ENCODE assay signal across 13 cellular contexts in the genomic region with DNA sequence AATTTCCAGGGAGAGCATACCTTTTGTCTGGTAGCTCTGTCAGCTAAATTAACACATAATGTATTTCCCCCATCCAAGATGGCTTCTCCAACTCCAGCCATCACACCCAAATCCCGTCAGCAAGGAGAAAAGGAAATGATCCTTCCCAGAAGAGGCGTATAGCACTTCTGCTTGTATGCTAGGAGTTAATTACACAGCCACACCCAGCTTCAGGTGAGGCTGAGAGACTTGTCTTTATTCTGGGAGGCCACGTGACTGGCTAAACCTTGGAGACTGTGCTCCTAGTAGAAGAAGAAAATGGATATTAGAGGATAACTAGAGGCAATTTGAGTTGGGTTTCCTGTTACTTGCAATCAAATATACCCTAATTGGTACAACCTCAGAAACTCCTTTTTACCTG.
"Had no signal": no experiment of that assay in that cellular context is flagged by ENCODE, and none has a peak within 500 bp of the region (broad histone marks: within the 10 kb centered on the region; RNA-seq: fewer than 3 reads in every experiment).

No MANE protein-coding gene starts in this region.

- H3K79me2 ChIP-seq: parathyroid adenoma had no signal

- H3K9ac ChIP-seq: parathyroid adenoma had no signal

- H2AFZ ChIP-seq: parathyroid adenoma had no signal

- H3K27me3 Mint-ChIP-seq: activated CD4-positive, alpha-beta memory T cell treated with anti-CD3 and anti-CD28 coated beads for 36 hours; activated CD4-positive, alpha-beta T cell treated with anti-CD3 and anti-CD28 coated beads for 36 hours; activated CD8-positive, alpha-beta memory T cell treated with anti-CD3 and anti-CD28 coated beads, Interleukin-2, amount 10 ng/mL, durations not matched to agents 7 days and 5 days had no signal

- H3K36me3 Mint-ChIP-seq: activated CD4-positive, alpha-beta memory T cell treated with anti-CD3 and anti-CD28 coated beads for 36 hours; activated CD8-positive, alpha-beta memory T cell treated with anti-CD3 and anti-CD28 coated beads, Interleukin-2, amount 10 ng/mL, durations not matched to agents 7 days and 5 days; naive thymus-derived CD8-positive, alpha-beta T cell; stimulated activated effector memory CD8-positive, alpha-beta T cell treated with anti-CD3 and anti-CD28 coated beads, Interleukin-12 subunit alpha, Interleukin-12 subunit beta, amount 100 ng/mL, for 72 hours had no signal

- H3K4me3 Mint-ChIP-seq: activated CD4-positive, alpha-beta memory T cell treated with anti-CD3 and anti-CD28 coated beads for 36 hours; activated CD4-positive, alpha-beta T cell treated with anti-CD3 and anti-CD28 coated beads for 36 hours; activated CD8-positive, alpha-beta memory T cell treated with anti-CD3 and anti-CD28 coated beads, Interleukin-2, amount 10 ng/mL, durations not matched to agents 7 days and 5 days; naive thymus-derived CD8-positive, alpha-beta T cell; stimulated activated effector memory CD8-positive, alpha-beta T cell treated with anti-CD3 and anti-CD28 coated beads, Interleukin-12 subunit alpha, Interleukin-12 subunit beta, amount 100 ng/mL, for 72 hours; T-helper 1 cell treated with Interleukin-12 subunit alpha and Interleukin-12 subunit beta and Interleukin-4 antibody, amounts not matched to agents 30 μg/mL and 1 μg/mL, for 36 hours had no signal

- H3K4me1 Mint-ChIP-seq: activated CD4-positive, alpha-beta T cell treated with anti-CD3 and anti-CD28 coated beads for 36 hours; activated CD8-positive, alpha-beta memory T cell treated with anti-CD3 and anti-CD28 coated beads, Interleukin-2, amount 10 ng/mL, durations not matched to agents 7 days and 5 days; stimulated activated effector memory CD8-positive, alpha-beta T cell treated with anti-CD3 and anti-CD28 coated beads, Interleukin-12 subunit alpha, Interleukin-12 subunit beta, amount 100 ng/mL, for 72 hours had no signal

- H3K4me1 ChIP-seq: parathyroid adenoma, tibial artery had no signal

- H3K36me3 ChIP-seq: neutrophil, tibial artery, WERI-Rb-1 had no signal

- H3K9me3 ChIP-seq: neutrophil, tibial artery had no signal

- H3K27me3 ChIP-seq: neutrophil, tibial artery had no signal

- H3K27ac ChIP-seq: neutrophil, parathyroid adenoma, tibial artery, WERI-Rb-1 had no signal

- H3K4me3 ChIP-seq: tibial artery had no signal

- DNase-seq: activated CD4-positive, alpha-beta memory T cell treated with anti-CD3 and anti-CD28 coated beads for 36 hours; activated CD4-positive, alpha-beta T cell treated with anti-CD3 and anti-CD28 coated beads for 36 hours; activated CD8-positive, alpha-beta memory T cell treated with anti-CD3 and anti-CD28 coated beads, Interleukin-2, amount 10 ng/mL, durations not matched to agents 7 days and 5 days; activated naive CD4-positive, alpha-beta T cell treated with anti-CD3 and anti-CD28 coated beads, Interleukin-2, amount 50 U/mL, for 16 hours; activated T-cell treated with anti-CD3 and anti-CD28 coated beads, Interleukin-2, amount 50 U/mL, for 1 hour; kidney; naive thymus-derived CD8-positive, alpha-beta T cell; tibial artery; WERI-Rb-1 had no signal

- ATAC-seq: activated CD4-positive, alpha-beta T cell treated with anti-CD3 and anti-CD28 coated beads for 36 hours; activated CD8-positive, alpha-beta memory T cell treated with anti-CD3 and anti-CD28 coated beads, Interleukin-2, amount 10 ng/mL, durations not matched to agents 7 days and 5 days; naive thymus-derived CD8-positive, alpha-beta T cell; stimulated activated effector memory CD8-positive, alpha-beta T cell treated with anti-CD3 and anti-CD28 coated beads, Interleukin-12 subunit alpha, Interleukin-12 subunit beta, amount 100 ng/mL, for 72 hours had no signal

- H3K9me3 Mint-ChIP-seq: T-helper 1 cell treated with Interleukin-12 subunit alpha and Interleukin-12 subunit beta and Interleukin-4 antibody, amounts not matched to agents 30 μg/mL and 1 μg/mL, for 36 hours had no signal

- H3K27ac Mint-ChIP-seq: activated CD4-positive, alpha-beta memory T cell treated with anti-CD3 and anti-CD28 coated beads for 36 hours; activated CD4-positive, alpha-beta T cell treated with anti-CD3 and anti-CD28 coated beads for 36 hours; activated CD8-positive, alpha-beta memory T cell treated with anti-CD3 and anti-CD28 coated beads, Interleukin-2, amount 10 ng/mL, durations not matched to agents 7 days and 5 days; naive thymus-derived CD8-positive, alpha-beta T cell; stimulated activated effector memory CD8-positive, alpha-beta T cell treated with anti-CD3 and anti-CD28 coated beads, Interleukin-12 subunit alpha, Interleukin-12 subunit beta, amount 100 ng/mL, for 72 hours; T-helper 1 cell treated with Interleukin-12 subunit alpha and Interleukin-12 subunit beta and Interleukin-4 antibody, amounts not matched to agents 30 μg/mL and 1 μg/mL, for 36 hours had no signal
